ENCODE assay signal across 1 cellular context in genomic region chr19:46980756-46981155, GRCh38.
A peak's percentile ranks its signal among the peaks of the same experiment; 100 is the strongest.
TF ChIP-seq lines count a peak whose summit lies in the region.

No MANE protein-coding gene starts in this region.

TF ChIP-seq in K562, 482 proteins besides CTCF, POLR2A, EP300 and RAD21:
- TF ChIP-seq CBFA2T3 (IDR thresholded peaks at IDR 0.05), result peak; percentile 42; the same call in 1 of the 2 replicates
- TF ChIP-seq BCOR (IDR thresholded peaks at IDR 0.05), result no peak
- peak; percentile 43; the same call in 1 of the 2 replicates for TF ChIP-seq LEF1 (IDR thresholded peaks at IDR 0.05)
- TF ChIP-seq KDM1A (IDR thresholded peaks at IDR 0.05), result peak; percentile 47 to 63; a peak in 3 of 4 replicates
